1 cellular context compared by ENCODE assay signal in the genomic region with DNA sequence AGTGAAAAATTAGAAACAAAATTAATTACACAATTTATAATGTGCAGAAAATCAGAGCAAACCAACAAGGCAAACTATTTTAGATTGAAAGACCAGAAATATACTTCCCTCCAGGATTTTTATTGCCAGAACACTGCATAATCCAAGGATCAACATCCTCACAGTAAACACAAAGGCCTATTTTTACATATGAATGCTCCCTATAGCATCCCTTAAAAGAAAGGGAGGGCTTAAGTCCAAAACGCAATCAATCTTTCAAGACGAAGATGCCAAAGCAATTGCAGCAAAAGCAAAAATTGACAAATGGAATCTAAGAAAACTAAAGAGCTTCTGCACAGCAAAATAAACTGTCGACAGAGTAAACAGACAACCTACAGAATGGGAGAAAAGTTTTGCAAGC.
TF ChIP-seq lines count a peak whose summit lies in the region.

No MANE protein-coding gene starts in this region.

TF ChIP-seq in H1, 55 proteins besides CTCF, POLR2A, EP300 and RAD21:
- TF ChIP-seq ASH2L (IDR thresholded peaks at IDR 0.05; ENCODE audit: low read length): peak; percentile 12
- TF ChIP-seq, protein P1, sequence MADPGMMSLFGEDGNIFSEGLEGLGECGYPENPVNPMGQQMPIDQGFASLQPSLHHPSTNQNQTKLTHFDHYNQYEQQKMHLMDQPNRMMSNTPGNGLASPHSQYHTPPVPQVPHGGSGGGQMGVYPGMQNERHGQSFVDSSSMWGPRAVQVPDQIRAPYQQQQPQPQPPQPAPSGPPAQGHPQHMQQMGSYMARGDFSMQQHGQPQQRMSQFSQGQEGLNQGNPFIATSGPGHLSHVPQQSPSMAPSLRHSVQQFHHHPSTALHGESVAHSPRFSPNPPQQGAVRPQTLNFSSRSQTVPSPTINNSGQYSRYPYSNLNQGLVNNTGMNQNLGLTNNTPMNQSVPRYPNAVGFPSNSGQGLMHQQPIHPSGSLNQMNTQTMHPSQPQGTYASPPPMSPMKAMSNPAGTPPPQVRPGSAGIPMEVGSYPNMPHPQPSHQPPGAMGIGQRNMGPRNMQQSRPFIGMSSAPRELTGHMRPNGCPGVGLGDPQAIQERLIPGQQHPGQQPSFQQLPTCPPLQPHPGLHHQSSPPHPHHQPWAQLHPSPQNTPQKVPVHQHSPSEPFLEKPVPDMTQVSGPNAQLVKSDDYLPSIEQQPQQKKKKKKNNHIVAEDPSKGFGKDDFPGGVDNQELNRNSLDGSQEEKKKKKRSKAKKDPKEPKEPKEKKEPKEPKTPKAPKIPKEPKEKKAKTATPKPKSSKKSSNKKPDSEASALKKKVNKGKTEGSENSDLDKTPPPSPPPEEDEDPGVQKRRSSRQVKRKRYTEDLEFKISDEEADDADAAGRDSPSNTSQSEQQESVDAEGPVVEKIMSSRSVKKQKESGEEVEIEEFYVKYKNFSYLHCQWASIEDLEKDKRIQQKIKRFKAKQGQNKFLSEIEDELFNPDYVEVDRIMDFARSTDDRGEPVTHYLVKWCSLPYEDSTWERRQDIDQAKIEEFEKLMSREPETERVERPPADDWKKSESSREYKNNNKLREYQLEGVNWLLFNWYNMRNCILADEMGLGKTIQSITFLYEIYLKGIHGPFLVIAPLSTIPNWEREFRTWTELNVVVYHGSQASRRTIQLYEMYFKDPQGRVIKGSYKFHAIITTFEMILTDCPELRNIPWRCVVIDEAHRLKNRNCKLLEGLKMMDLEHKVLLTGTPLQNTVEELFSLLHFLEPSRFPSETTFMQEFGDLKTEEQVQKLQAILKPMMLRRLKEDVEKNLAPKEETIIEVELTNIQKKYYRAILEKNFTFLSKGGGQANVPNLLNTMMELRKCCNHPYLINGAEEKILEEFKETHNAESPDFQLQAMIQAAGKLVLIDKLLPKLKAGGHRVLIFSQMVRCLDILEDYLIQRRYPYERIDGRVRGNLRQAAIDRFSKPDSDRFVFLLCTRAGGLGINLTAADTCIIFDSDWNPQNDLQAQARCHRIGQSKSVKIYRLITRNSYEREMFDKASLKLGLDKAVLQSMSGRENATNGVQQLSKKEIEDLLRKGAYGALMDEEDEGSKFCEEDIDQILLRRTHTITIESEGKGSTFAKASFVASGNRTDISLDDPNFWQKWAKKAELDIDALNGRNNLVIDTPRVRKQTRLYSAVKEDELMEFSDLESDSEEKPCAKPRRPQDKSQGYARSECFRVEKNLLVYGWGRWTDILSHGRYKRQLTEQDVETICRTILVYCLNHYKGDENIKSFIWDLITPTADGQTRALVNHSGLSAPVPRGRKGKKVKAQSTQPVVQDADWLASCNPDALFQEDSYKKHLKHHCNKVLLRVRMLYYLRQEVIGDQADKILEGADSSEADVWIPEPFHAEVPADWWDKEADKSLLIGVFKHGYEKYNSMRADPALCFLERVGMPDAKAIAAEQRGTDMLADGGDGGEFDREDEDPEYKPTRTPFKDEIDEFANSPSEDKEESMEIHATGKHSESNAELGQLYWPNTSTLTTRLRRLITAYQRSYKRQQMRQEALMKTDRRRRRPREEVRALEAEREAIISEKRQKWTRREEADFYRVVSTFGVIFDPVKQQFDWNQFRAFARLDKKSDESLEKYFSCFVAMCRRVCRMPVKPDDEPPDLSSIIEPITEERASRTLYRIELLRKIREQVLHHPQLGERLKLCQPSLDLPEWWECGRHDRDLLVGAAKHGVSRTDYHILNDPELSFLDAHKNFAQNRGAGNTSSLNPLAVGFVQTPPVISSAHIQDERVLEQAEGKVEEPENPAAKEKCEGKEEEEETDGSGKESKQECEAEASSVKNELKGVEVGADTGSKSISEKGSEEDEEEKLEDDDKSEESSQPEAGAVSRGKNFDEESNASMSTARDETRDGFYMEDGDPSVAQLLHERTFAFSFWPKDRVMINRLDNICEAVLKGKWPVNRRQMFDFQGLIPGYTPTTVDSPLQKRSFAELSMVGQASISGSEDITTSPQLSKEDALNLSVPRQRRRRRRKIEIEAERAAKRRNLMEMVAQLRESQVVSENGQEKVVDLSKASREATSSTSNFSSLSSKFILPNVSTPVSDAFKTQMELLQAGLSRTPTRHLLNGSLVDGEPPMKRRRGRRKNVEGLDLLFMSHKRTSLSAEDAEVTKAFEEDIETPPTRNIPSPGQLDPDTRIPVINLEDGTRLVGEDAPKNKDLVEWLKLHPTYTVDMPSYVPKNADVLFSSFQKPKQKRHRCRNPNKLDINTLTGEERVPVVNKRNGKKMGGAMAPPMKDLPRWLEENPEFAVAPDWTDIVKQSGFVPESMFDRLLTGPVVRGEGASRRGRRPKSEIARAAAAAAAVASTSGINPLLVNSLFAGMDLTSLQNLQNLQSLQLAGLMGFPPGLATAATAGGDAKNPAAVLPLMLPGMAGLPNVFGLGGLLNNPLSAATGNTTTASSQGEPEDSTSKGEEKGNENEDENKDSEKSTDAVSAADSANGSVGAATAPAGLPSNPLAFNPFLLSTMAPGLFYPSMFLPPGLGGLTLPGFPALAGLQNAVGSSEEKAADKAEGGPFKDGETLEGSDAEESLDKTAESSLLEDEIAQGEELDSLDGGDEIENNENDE (IDR thresholded peaks at IDR 0.05; ENCODE audit: insufficient replicate concordance, low read length): no peak
TF ChIP-seq in H1: peak in this region for 1.
